ENCODE assay signal across 1 cellular context in the genomic region with DNA sequence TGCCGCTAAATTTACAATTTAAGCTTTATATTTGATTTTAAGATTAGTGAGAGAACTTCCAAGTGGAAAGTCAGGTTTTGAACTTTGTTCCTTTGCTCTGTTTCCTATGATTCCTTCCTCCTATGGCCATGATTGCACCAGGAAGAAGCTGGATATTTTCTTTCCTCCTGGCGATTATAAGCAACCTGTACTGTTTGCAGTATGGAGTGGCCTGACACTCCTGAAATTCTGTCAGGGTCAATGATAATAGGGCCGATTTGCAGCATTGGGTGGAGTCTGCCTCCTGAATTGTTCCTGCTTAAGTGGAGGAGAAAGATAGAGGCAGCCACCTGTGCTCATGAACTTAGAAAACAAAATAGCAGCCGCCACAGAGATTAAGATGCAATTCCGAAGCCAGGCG.
TF ChIP-seq lines count a peak whose summit lies in the region.

No MANE protein-coding gene starts in this region.

TF ChIP-seq in WTC11, 78 proteins besides CTCF, POLR2A, EP300 and RAD21 (continued from another document):
- TF ChIP-seq PREB (CRISPR knock-in tag; IDR thresholded peaks at IDR 0.05; ENCODE audit: borderline replicate concordance) (no peak), ZBTB21 (CRISPR knock-in tag; IDR thresholded peaks at IDR 0.05; ENCODE audit: borderline replicate concordance) (no peak), ZMAT4 (CRISPR knock-in tag; IDR thresholded peaks at IDR 0.05) (no peak), EMX1 (CRISPR knock-in tag; IDR thresholded peaks at IDR 0.05) (no peak), JAZF1 (CRISPR knock-in tag; IDR thresholded peaks at IDR 0.05) (no peak), PRDM15 (CRISPR knock-in tag; IDR thresholded peaks at IDR 0.05) (no peak)
- TF ChIP-seq, protein P1, sequence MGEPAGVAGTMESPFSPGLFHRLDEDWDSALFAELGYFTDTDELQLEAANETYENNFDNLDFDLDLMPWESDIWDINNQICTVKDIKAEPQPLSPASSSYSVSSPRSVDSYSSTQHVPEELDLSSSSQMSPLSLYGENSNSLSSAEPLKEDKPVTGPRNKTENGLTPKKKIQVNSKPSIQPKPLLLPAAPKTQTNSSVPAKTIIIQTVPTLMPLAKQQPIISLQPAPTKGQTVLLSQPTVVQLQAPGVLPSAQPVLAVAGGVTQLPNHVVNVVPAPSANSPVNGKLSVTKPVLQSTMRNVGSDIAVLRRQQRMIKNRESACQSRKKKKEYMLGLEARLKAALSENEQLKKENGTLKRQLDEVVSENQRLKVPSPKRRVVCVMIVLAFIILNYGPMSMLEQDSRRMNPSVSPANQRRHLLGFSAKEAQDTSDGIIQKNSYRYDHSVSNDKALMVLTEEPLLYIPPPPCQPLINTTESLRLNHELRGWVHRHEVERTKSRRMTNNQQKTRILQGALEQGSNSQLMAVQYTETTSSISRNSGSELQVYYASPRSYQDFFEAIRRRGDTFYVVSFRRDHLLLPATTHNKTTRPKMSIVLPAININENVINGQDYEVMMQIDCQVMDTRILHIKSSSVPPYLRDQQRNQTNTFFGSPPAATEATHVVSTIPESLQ (CRISPR knock-in tag; IDR thresholded peaks at IDR 0.05), result no peak
TF ChIP-seq in WTC11: peak in this region for 0.
